23 cellular contexts compared by ENCODE assay signal in genomic region chr12:110818511-110818910, GRCh38. TPM values are rescaled to one million over a fixed set of nuclear protein-coding genes. Genes with fewer than 3 reads are reported as not detected.
DNase-seq lines count a peak whose midpoint lies in the region; ATAC-seq and TF ChIP-seq lines count a peak whose summit lies in the region.
"Had no signal": no experiment of that assay in that cellular context is flagged by ENCODE, and none has a peak within 500 bp of the region (broad histone marks: within the 10 kb centered on the region; RNA-seq: fewer than 3 reads in every experiment).

No MANE protein-coding gene starts in this region.

- H3K9me3 Mint-ChIP-seq in GM23338, result no peaks in the 10 kb centered on the region
- no peaks in the 10 kb centered on the region for H3K9me3 Mint-ChIP-seq in activated CD4-positive, alpha-beta T cell treated with anti-CD3 and anti-CD28 coated beads for 36 hours (ENCODE audit: low read depth)
- H3K9me3 Mint-ChIP-seq: CD4-positive, alpha-beta T cell; CD8-positive, alpha-beta memory T cell had no signal

- H3K36me3 ChIP-seq in GM23338 (ENCODE audit: insufficient read depth), result no peaks in the 10 kb centered on the region
- H3K36me3 ChIP-seq in duodenal mucosa (ENCODE audit: control insufficient read depth in 1 of 2, insufficient read depth in 2 of 2, low read length in 2 of 2), result no peaks in the 10 kb centered on the region
- H3K36me3 ChIP-seq: BE2C; BLaER1 treated with 17β-estradiol and CSF1 and Interleukin-3, amounts not matched to agents 10 nM and 100 nM had no signal

- 0 out of 2 replicates have a peak, but pooled peaks cover 2% of the 10 kb centered on the region for H3F3A ChIP-seq in GM23338 (replicated peaks; ENCODE audit: low read depth)

- no peak for ATAC-seq in GM23338
- peak; percentile 76 for ATAC-seq in left colon
- ATAC-seq in HG03457 (IDR thresholded peaks at IDR 0.05; ENCODE audit: unreplicated experiment), result no peak
- ATAC-seq in activated CD4-positive, alpha-beta T cell treated with anti-CD3 and anti-CD28 coated beads for 36 hours, result no peak
- ATAC-seq in GM19324 (IDR thresholded peaks at IDR 0.05; ENCODE audit: low FRiP score, unreplicated experiment), result no peak
- ATAC-seq: A549, GM12878 had no signal

- CTCF ChIA-PET in activated CD4-positive, alpha-beta T cell treated with anti-CD3 and anti-CD28 coated beads for 36 hours (lab: Charles Lee), result no interaction called here

- no peak overlapping the region for H3K27ac Mint-ChIP-seq in GM23338
- no peak overlapping the region for H3K27ac Mint-ChIP-seq in activated CD4-positive, alpha-beta T cell treated with anti-CD3 and anti-CD28 coated beads for 36 hours
- H3K27ac Mint-ChIP-seq: CD14-positive monocyte; CD4-positive, alpha-beta T cell; CD8-positive, alpha-beta memory T cell had no signal

- no peaks in the 10 kb centered on the region for H3K79me2 ChIP-seq in GM23338 (replicated peaks; ENCODE audit: insufficient read depth)

- no peak overlapping the region for H2AFZ ChIP-seq in GM23338

- POLR2A ChIA-PET in activated CD4-positive, alpha-beta T cell treated with anti-CD3 and anti-CD28 coated beads for 36 hours (lab: Charles Lee), result no interaction called here

- intact Hi-C loops in left colon (cut with DNase I, micrococcal nuclease), result no loop called here
- intact Hi-C loops in activated CD4-positive, alpha-beta T cell treated with anti-CD3 and anti-CD28 coated beads for 36 hours (cut with DNase I, micrococcal nuclease), result no loop called here

- no peak overlapping the region for H3K4me3 Mint-ChIP-seq in GM23338
- no peak overlapping the region for H3K4me3 Mint-ChIP-seq in activated CD4-positive, alpha-beta T cell treated with anti-CD3 and anti-CD28 coated beads for 36 hours
- H3K4me3 Mint-ChIP-seq: CD14-positive monocyte; CD4-positive, alpha-beta T cell; CD8-positive, alpha-beta memory T cell had no signal

- H3K4me1 ChIP-seq in GM23338 (ENCODE audit: insufficient read depth) (peaks cover 25% of the 10 kb centered on the region), duodenal mucosa (ENCODE audit: control insufficient read depth in 1 of 2, insufficient read depth in 2 of 2, low read length in 2 of 2) (peaks cover 12% of the 10 kb centered on the region in 2 donors)
- H3K4me1 ChIP-seq: A549, BE2C had no signal

- H3K27me3 Mint-ChIP-seq in GM23338 (ENCODE audit: insufficient read depth, low read depth, poor library complexity), result peaks cover 21% of the 10 kb centered on the region
- no peaks in the 10 kb centered on the region for H3K27me3 Mint-ChIP-seq in activated CD4-positive, alpha-beta T cell treated with anti-CD3 and anti-CD28 coated beads for 36 hours
- H3K27me3 Mint-ChIP-seq: CD4-positive, alpha-beta T cell had no signal

- H4K20me1 ChIP-seq in GM23338 (replicated peaks; ENCODE audit: insufficient read depth), result no peaks in the 10 kb centered on the region
- H4K20me1 ChIP-seq: BLaER1 treated with 17β-estradiol and CSF1 and Interleukin-3, amounts not matched to agents 10 nM and 100 nM had no signal

- no peak overlapping the region for H3K9ac ChIP-seq in duodenal mucosa (ENCODE audit: low read depth in 1 of 2, low read length in 2 of 2)
- H3K9ac ChIP-seq: BLaER1 treated with 17β-estradiol and CSF1 and Interleukin-3, amounts not matched to agents 10 nM and 100 nM had no signal

- no peaks in the 10 kb centered on the region for H3K9me2 ChIP-seq in GM23338 (ENCODE audit: insufficient read depth)

- TF ChIP-seq CTCF in GM23338 (conservative IDR thresholded peaks at IDR 0.05; ENCODE audit: low read depth in 2 of 2), result no peak

- no peaks in the 10 kb centered on the region for H3K36me3 Mint-ChIP-seq in GM23338 (ENCODE audit: low read depth)
- no peaks in the 10 kb centered on the region for H3K36me3 Mint-ChIP-seq in activated CD4-positive, alpha-beta T cell treated with anti-CD3 and anti-CD28 coated beads for 36 hours (ENCODE audit: low read depth)
- H3K36me3 Mint-ChIP-seq: CD14-positive monocyte; CD8-positive, alpha-beta memory T cell had no signal

- no peaks in the 10 kb centered on the region for H3K9me3 ChIP-seq in duodenal mucosa (ENCODE audit: control insufficient read depth in 1 of 2, low read length in 2 of 2)
- H3K9me3 ChIP-seq: A549, BE2C had no signal

- H3K4me1 Mint-ChIP-seq in GM23338, result peaks cover 24% of the 10 kb centered on the region
- no peaks in the 10 kb centered on the region for H3K4me1 Mint-ChIP-seq in activated CD4-positive, alpha-beta T cell treated with anti-CD3 and anti-CD28 coated beads for 36 hours
- H3K4me1 Mint-ChIP-seq: CD8-positive, alpha-beta memory T cell had no signal

- H3K4me3 ChIP-seq in GM23338, result no peak overlapping the region
- no peak overlapping the region for H3K4me3 ChIP-seq in duodenal mucosa (ENCODE audit: low read depth in 1 of 2, low read length in 2 of 2)
- H3K4me3 ChIP-seq: A549; BLaER1 treated with 17β-estradiol and CSF1 and Interleukin-3, amounts not matched to agents 10 nM and 100 nM; GM12878 had no signal

- H3K27ac ChIP-seq in GM23338 (ENCODE audit: low read depth) (no peak overlapping the region), duodenal mucosa (ENCODE audit: low read depth, low read length) (peak overlapping the region; percentile 17)
- H3K27ac ChIP-seq: A549; BLaER1 treated with 17β-estradiol and CSF1 and Interleukin-3, amounts not matched to agents 10 nM and 100 nM had no signal

- DNase-seq in GM23338 (ENCODE audit: low spot score) (no peak), left colon (no peak)
- no peak for DNase-seq in activated CD4-positive, alpha-beta T cell treated with anti-CD3 and anti-CD28 coated beads for 36 hours
- DNase-seq: 8988T; ACHN; AML-193; BE2C; CD4-positive, alpha-beta T cell; CD8-positive, alpha-beta memory T cell; DMS 273 treated with DMSO at 0.1 percent for 48 hours; DMS79; EL; GDM1; GOT3; H7; HCEC 1CT had no signal

- 0 out of 2 replicates have a peak overlapping the region, but pooled peaks have one; percentile 14 for H3K4me2 ChIP-seq in GM23338
- H3K4me2 ChIP-seq: A549; BLaER1 treated with 17β-estradiol and CSF1 and Interleukin-3, amounts not matched to agents 10 nM and 100 nM had no signal

- H3K27me3 ChIP-seq in GM23338 (ENCODE audit: insufficient read depth), result peaks cover 10% of the 10 kb centered on the region; the same call in 1 of the 2 replicates
- H3K27me3 ChIP-seq in duodenal mucosa (ENCODE audit: control insufficient read depth in 1 of 2, insufficient read depth in 2 of 2, low read length in 2 of 2), result no peaks in the 10 kb centered on the region
- H3K27me3 ChIP-seq: BE2C; BLaER1 treated with 17β-estradiol and CSF1 and Interleukin-3, amounts not matched to agents 10 nM and 100 nM had no signal

TF ChIP-seq in GM23338, 12 proteins besides CTCF, POLR2A, EP300 and RAD21 (continues in another document):
- TF ChIP-seq EZH2 (IDR thresholded peaks at IDR 0.05; ENCODE audit: low read depth, unreplicated experiment) (no peak), ZNF331 (CRISPR knock-in tag; IDR thresholded peaks at IDR 0.05; ENCODE audit: low read depth) (no peak), STAT1 (IDR thresholded peaks at IDR 0.05; ENCODE audit: unreplicated experiment) (no peak), NANOG (IDR thresholded peaks at IDR 0.05; ENCODE audit: borderline replicate concordance) (no peak)

RNA-seq across cellular contexts. Expression of gene CCDC63, which starts 28.3 kb away (rescaled TPM):
- not detected in 2 replicates for total RNA-seq in GM23338 (2014; rRNA removed; shearing (Covaris generic))
- 1.8 and 1.9 TPM in 2 replicates for polyA plus RNA-seq in GM23338 (2016; fragmentation: Nextera tagmentation; extraction: Ambion mirVana)
- total RNA-seq in left colon, result not detected
- not detected for total RNA-seq in activated CD4-positive, alpha-beta T cell treated with anti-CD3 and anti-CD28 coated beads for 36 hours
- total RNA-seq: CD4-positive, alpha-beta T cell; CD8-positive, alpha-beta memory T cell; GM12878 had no signal
- polyA plus RNA-seq: CD8-positive, alpha-beta memory T cell; GM12878 had no signal
